13 cellular contexts compared by ENCODE assay signal in the genomic region with DNA sequence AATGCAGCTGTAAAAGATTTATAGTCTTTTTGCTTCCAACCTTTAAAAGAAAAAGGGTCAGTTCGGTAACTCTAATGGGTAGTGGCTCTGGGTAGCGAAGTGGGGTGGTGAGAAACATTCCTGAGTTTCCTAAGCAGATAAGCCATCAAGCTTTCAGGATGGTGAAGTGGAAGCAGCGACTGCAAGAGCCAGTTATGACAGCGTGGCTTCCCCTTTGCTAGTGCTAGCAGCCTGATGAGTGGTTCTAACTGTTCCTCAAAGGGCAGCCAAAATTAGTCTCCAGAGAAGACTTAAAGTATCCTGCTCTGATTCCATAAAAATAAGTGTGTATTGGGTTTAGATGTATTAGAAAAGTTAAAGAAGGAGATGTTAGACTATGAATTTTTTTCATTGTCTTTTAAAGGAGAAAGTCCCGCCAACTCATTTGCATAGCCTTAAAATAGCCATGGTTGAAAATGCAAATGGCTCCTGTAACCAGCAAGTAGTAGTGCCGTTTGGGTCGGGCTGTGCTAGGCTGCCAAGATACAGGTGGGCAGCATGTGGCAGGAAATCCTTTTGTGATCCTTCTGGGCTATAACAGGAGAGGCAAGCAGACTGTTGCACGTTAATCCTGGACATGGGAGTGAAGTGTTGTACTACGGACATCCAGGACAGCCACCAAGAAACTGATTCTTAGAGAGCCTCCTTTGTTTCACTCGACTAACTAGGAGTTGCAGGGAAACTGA. TPM values are rescaled to one million over a fixed set of nuclear protein-coding genes. Genes with fewer than 3 reads are reported as not detected.
DNase-seq lines count a peak whose midpoint lies in the region; ATAC-seq and TF ChIP-seq lines count a peak whose summit lies in the region.
"Had no signal": no experiment of that assay in that cellular context is flagged by ENCODE, and none has a peak within 500 bp of the region (broad histone marks: within the 10 kb centered on the region; RNA-seq: fewer than 3 reads in every experiment).

No MANE protein-coding gene starts in this region.

- H3K79me2 ChIP-seq in OCI-LY1 (ENCODE audit: insufficient read depth, low read length): no peaks in the 10 kb centered on the region

- intact Hi-C loops in testis (cut with DNase I; ENCODE audit: low total_unique reads): no loop called here

- H2AFZ ChIP-seq in OCI-LY1 (ENCODE audit: low read length): no peak overlapping the region
- H2AFZ ChIP-seq: GM23248 had no signal

- no peaks in the 10 kb centered on the region for H3K9me2 ChIP-seq in OCI-LY1 (ENCODE audit: low read depth, low read length)

- peak; percentile 19 for DNase-seq in SKM-1 treated with dmso at 0.1 percent for 144 hours (lab: John Stamatoyannopoulos, UW; ENCODE audit: unreplicated experiment)
- DNase-seq in SKM-1 (lab: John Stamatoyannopoulos, UW; ENCODE audit: unreplicated experiment): no peak
- DNase-seq in testis: peak; percentile 33
- DNase-seq in NCI-H2081 (lab: John Stamatoyannopoulos, UW): no peak
- no peak for DNase-seq in cerebellar nuclear complex (lab: John Stamatoyannopoulos, UW)
- no peak for DNase-seq in HT-29 (ENCODE audit: low spot score)
- DNase-seq: activated T-cell treated with anti-CD3 and anti-CD28 coated beads, Interleukin-2, amount 50 U/mL, for 4 hours; GM23248; PC-3 had no signal

- no peaks in the 10 kb centered on the region for H3F3A ChIP-seq in OCI-LY1 (ENCODE audit: insufficient read depth, low read length)

- no peak overlapping the region for H3K9ac ChIP-seq in OCI-LY1 (ENCODE audit: low read length)
- H3K9ac ChIP-seq: GM23248 had no signal

- H4K20me1 ChIP-seq in OCI-LY1 (ENCODE audit: insufficient read depth, low read length): no peaks in the 10 kb centered on the region

- H3K27ac ChIP-seq in OCI-LY1 (ENCODE audit: low read depth, low read length, poor library complexity, severe bottlenecking): no peak overlapping the region
- H3K27ac ChIP-seq in testis: peak overlapping the region in 1 of 2 donors; percentile 39
- H3K27ac ChIP-seq: A549, epithelial cell of prostate, GM23248 had no signal

- H3K36me3 ChIP-seq in OCI-LY1 (ENCODE audit: insufficient read depth, low read length) (no peaks in the 10 kb centered on the region), testis (ENCODE audit: low read depth, missing control alignments) (no peaks in the 10 kb centered on the region)

- 34% methylated on average over 10 of the region's 10 CpGs for WGBS in testis, 2 donors

- peak overlapping the region; percentile 12 for H3K4me3 ChIP-seq in OCI-LY1 (ENCODE audit: low read depth, low read length, poor library complexity, severe bottlenecking)
- H3K4me3 ChIP-seq in testis: no peak overlapping the region
- H3K4me3 ChIP-seq: A549, GM23248 had no signal

- H3K27me3 ChIP-seq in OCI-LY1 (ENCODE audit: insufficient read depth, low read length) (no peaks in the 10 kb centered on the region), testis (no peaks in the 10 kb centered on the region)

- TF ChIP-seq POLR2A in testis (IDR thresholded peaks at IDR 0.05): no peak

- H3K4me1 ChIP-seq in OCI-LY1 (ENCODE audit: insufficient read depth, low read length, severe bottlenecking) (peaks cover 14% of the 10 kb centered on the region), testis (peaks cover 12% of the 10 kb centered on the region)
- H3K4me1 ChIP-seq: A549 had no signal

- H3K4me2 ChIP-seq in OCI-LY1 (ENCODE audit: low read length): peak overlapping the region; percentile 63
- H3K4me2 ChIP-seq: A549 had no signal

- peak; percentile 79 for ATAC-seq in HG02973 (IDR thresholded peaks at IDR 0.05; ENCODE audit: unreplicated experiment)
- ATAC-seq: A549; activated T-cell treated with anti-CD3 and anti-CD28 coated beads, Interleukin-2, amount 50 U/mL, for 4 hours; PC-3 had no signal

- no peaks in the 10 kb centered on the region for H3K9me3 ChIP-seq in OCI-LY1 (ENCODE audit: low read length)
- H3K9me3 ChIP-seq in testis: no peaks in the 10 kb centered on the region
- H3K9me3 ChIP-seq: A549 had no signal

- TF ChIP-seq CTCF in OCI-LY1 (IDR thresholded peaks at IDR 0.05; ENCODE audit: low read length): no peak
- TF ChIP-seq CTCF in testis (IDR thresholded peaks at IDR 0.05): no peak

RNA-seq across cellular contexts. Expression of a gene that starts 18.0 kb away (rescaled TPM):
- total RNA-seq in testis: 10 to 100 TPM; 25.0 to 30.7 TPM
- 26.7 TPM for polyA plus RNA-seq in testis (ENCODE audit: insufficient read depth, low read depth, low replicate concordance)
- total RNA-seq in HT-29 (2014; rRNA removed; shearing (Covaris generic)): not detected in 2 replicates
- total RNA-seq: activated T-cell treated with anti-CD3 and anti-CD28 coated beads, Interleukin-2, amount 50 U/mL, for 4 hours had no signal

Comparison
In these comparisons a context has a peak if more than half of its experiments do, and no peak if none do; other contexts are left out.
1. DNase-seq: peak in SKM-1 treated with dmso at 0.1 percent for 144 hours (single experiment) and testis (single experiment); none in SKM-1 (single experiment), NCI-H2081 (0 of 2), cerebellar nuclear complex (0 of 2) and HT-29 (single experiment).
2. RNA of a gene that starts 18.0 kb away (total RNA-seq): 25.0 to 30.7 TPM in testis; not detected in HT-29; every median in the first group is over 10 times any median in the second.